Comparison of ENCODE assay signal across 14 cellular contexts in genomic region chr6:53058388-53058890, GRCh38. TPM values are rescaled to one million over a fixed set of nuclear protein-coding genes. Genes with fewer than 3 reads are reported as not detected.
DNase-seq lines count a peak whose midpoint lies in the region; TF ChIP-seq lines count a peak whose summit lies in the region.
"Had no signal": no experiment of that assay in that cellular context is flagged by ENCODE, and none has a peak within 500 bp of the region (broad histone marks: within the 10 kb centered on the region; RNA-seq: fewer than 3 reads in every experiment).

No MANE protein-coding gene starts in this region.

- no peaks in the 10 kb centered on the region for H3K27me3 Mint-ChIP-seq in CD8-positive, alpha-beta memory T cell
- H3K27me3 Mint-ChIP-seq in neural crest cell (ENCODE audit: low read depth): no peaks in the 10 kb centered on the region
- H3K27me3 Mint-ChIP-seq: B cell had no signal

- TF ChIP-seq CTCF in coronary artery (IDR thresholded peaks at IDR 0.05) (no peak), neural crest cell (conservative IDR thresholded peaks at IDR 0.05) (no peak)

- CTCF ChIA-PET in CD8-positive, alpha-beta memory T cell (lab: Charles Lee): no interaction called here

- H3K27ac ChIP-seq in BLaER1 treated with 17β-estradiol and CSF1 and Interleukin-3, amounts not matched to agents 10 nM and 100 nM: no peak overlapping the region
- no peak overlapping the region for H3K27ac ChIP-seq in CD8-positive, alpha-beta memory T cell (ENCODE audit: low read depth, low read length)
- H3K27ac ChIP-seq in coronary artery: no peak overlapping the region
- H3K27ac ChIP-seq in effector memory CD4-positive, alpha-beta T cell (ENCODE audit: insufficient read depth, low read length, poor library complexity, severe bottlenecking): no peak overlapping the region
- H3K27ac ChIP-seq: pancreas had no signal

- peak overlapping the region in 8 of 11 experiments; percentile 78 to 94 (median 87); a peak in 10 of 22 replicates for H3K4me2 ChIP-seq in BLaER1 treated with 17β-estradiol and CSF1 and Interleukin-3, amounts not matched to agents 10 nM and 100 nM

- peaks cover 0 to 39% (median 0%) of the 10 kb centered on the region in 11 experiments; a peak in 5 of 22 replicates for H3K27me3 ChIP-seq in BLaER1 treated with 17β-estradiol and CSF1 and Interleukin-3, amounts not matched to agents 10 nM and 100 nM
- no peaks in the 10 kb centered on the region for H3K27me3 ChIP-seq in CD8-positive, alpha-beta memory T cell (ENCODE audit: insufficient read depth, low read length, poor library complexity, severe bottlenecking)
- no peaks in the 10 kb centered on the region for H3K27me3 ChIP-seq in effector memory CD4-positive, alpha-beta T cell (replicated peaks; ENCODE audit: control insufficient read depth, insufficient read depth, low read length, poor library complexity, severe bottlenecking)
- H3K27me3 ChIP-seq: pancreas had no signal

- peaks cover 22 to 36% (median 31%) of the 10 kb centered on the region in 10 experiments for H3K4me1 ChIP-seq in BLaER1 treated with 17β-estradiol and CSF1 and Interleukin-3, amounts not matched to agents 10 nM and 100 nM
- H3K4me1 ChIP-seq in CD8-positive, alpha-beta memory T cell (ENCODE audit: insufficient read depth, low read length): peaks cover 41% of the 10 kb centered on the region
- H3K4me1 ChIP-seq in effector memory CD4-positive, alpha-beta T cell (ENCODE audit: control insufficient read depth, insufficient read depth, low read length, poor library complexity, severe bottlenecking): peaks cover 18% of the 10 kb centered on the region

- POLR2A ChIA-PET in CD8-positive, alpha-beta memory T cell (lab: Charles Lee): no interaction called here

- H3K27ac Mint-ChIP-seq in CD8-positive, alpha-beta memory T cell: peak overlapping the region in 4 of 8 donors; percentile 0 to 30 (median 7)
- no peak overlapping the region for H3K27ac Mint-ChIP-seq in neural crest cell (ENCODE audit: unreplicated experiment)
- H3K27ac Mint-ChIP-seq: B cell had no signal

- H3K4me1 Mint-ChIP-seq in CD8-positive, alpha-beta memory T cell: peaks cover 52 to 76% (median 62%) of the 10 kb centered on the region in 3 donors
- H3K4me1 Mint-ChIP-seq in neural crest cell: peaks cover 37% of the 10 kb centered on the region

- H4K20me1 ChIP-seq in BLaER1 treated with 17β-estradiol and CSF1 and Interleukin-3, amounts not matched to agents 10 nM and 100 nM: peaks cover 23 to 62% (median 55%) of the 10 kb centered on the region in 11 experiments; a peak in 16 of 22 replicates

- peaks cover 0 to 14% (median 7%) of the 10 kb centered on the region in 3 donors for H3K36me3 Mint-ChIP-seq in CD8-positive, alpha-beta memory T cell
- no peaks in the 10 kb centered on the region for H3K36me3 Mint-ChIP-seq in neural crest cell (ENCODE audit: low read depth)

- H3K4me3 Mint-ChIP-seq in CD8-positive, alpha-beta memory T cell: peak overlapping the region in 5 of 7 donors; percentile 1 to 93 (median 4)
- peak overlapping the region; percentile 17 for H3K4me3 Mint-ChIP-seq in neural crest cell

- no peak overlapping the region for H3K9ac ChIP-seq in BLaER1 treated with 17β-estradiol and CSF1 and Interleukin-3, amounts not matched to agents 10 nM and 100 nM

- no peak overlapping the region for H3K4me3 ChIP-seq in BLaER1 treated with 17β-estradiol and CSF1 and Interleukin-3, amounts not matched to agents 10 nM and 100 nM
- no peak overlapping the region for H3K4me3 ChIP-seq in CD8-positive, alpha-beta memory T cell (ENCODE audit: low read length)
- peak overlapping the region; percentile 20 for H3K4me3 ChIP-seq in coronary artery
- H3K4me3 ChIP-seq in effector memory CD4-positive, alpha-beta T cell (ENCODE audit: insufficient read depth, low read depth, low read length, poor library complexity, severe bottlenecking): no peak overlapping the region
- H3K4me3 ChIP-seq: pancreas had no signal

- H3K9me3 Mint-ChIP-seq in CD8-positive, alpha-beta memory T cell: no peaks in the 10 kb centered on the region
- H3K9me3 Mint-ChIP-seq in neural crest cell: no peaks in the 10 kb centered on the region

- H3K9me3 ChIP-seq in BLaER1 treated with 17β-estradiol and CSF1 and Interleukin-3, amounts not matched to agents 10 nM and 100 nM (replicated peaks in 1 of 11): no peaks in the 10 kb centered on the region
- H3K9me3 ChIP-seq in CD8-positive, alpha-beta memory T cell (ENCODE audit: low read length): no peaks in the 10 kb centered on the region
- H3K9me3 ChIP-seq in effector memory CD4-positive, alpha-beta T cell (ENCODE audit: control insufficient read depth, low read length): no peaks in the 10 kb centered on the region
- H3K9me3 ChIP-seq: pancreas had no signal

- peak in 1 of 5 donors; percentile 37 for DNase-seq in CD8-positive, alpha-beta memory T cell
- DNase-seq in coronary artery (ENCODE audit: low spot score) (no peak), neural crest cell (ENCODE audit: low read depth, low spot score) (no peak), NCI-H510A treated with DMSO at 0.1 percent for 48 hours (lab: John Stamatoyannopoulos, UW) (no peak), EL (no peak)
- DNase-seq in effector memory CD4-positive, alpha-beta T cell: no peak
- DNase-seq: activated CD4-positive, CD25-positive, alpha-beta regulatory T cell treated with anti-CD3 and anti-CD28 coated beads, Interleukin-2, amount 50 U/mL, for 72 hours; amniotic stem cell; DMS79 treated with DMSO at 0.1 percent for 48 hours; pancreas; stimulated activated CD4-positive, alpha-beta T cell treated with anti-CD3 and anti-CD28 coated beads, Interleukin-12 subunit alpha, Interleukin-12 subunit beta, amount 100 ng/mL, for 4 hours; T-helper 9 cell had no signal

- peaks cover 0 to 33% (median 27%) of the 10 kb centered on the region in 11 experiments; a peak in 14 of 22 replicates for H3K36me3 ChIP-seq in BLaER1 treated with 17β-estradiol and CSF1 and Interleukin-3, amounts not matched to agents 10 nM and 100 nM
- H3K36me3 ChIP-seq in CD8-positive, alpha-beta memory T cell (ENCODE audit: insufficient read depth, low read length): no peaks in the 10 kb centered on the region
- no peaks in the 10 kb centered on the region for H3K36me3 ChIP-seq in effector memory CD4-positive, alpha-beta T cell (ENCODE audit: control insufficient read depth, insufficient read depth, low read length)
- H3K36me3 ChIP-seq: pancreas had no signal

RNA-seq across cellular contexts. Expression of gene CILK1, which starts 3.2 kb away (rescaled TPM):
- total RNA-seq in CD8-positive, alpha-beta memory T cell: 1 to 10 TPM; 7.4 to 7.7 TPM
- polyA plus RNA-seq in CD8-positive, alpha-beta memory T cell: 5.5 TPM
- total RNA-seq in neural crest cell: 15.7 and 16.1 TPM in 2 replicates

RNA-seq across cellular contexts. Expression of gene FBXO9, which starts 6.8 kb away (rescaled TPM):
- total RNA-seq in CD8-positive, alpha-beta memory T cell: 10 to 100 TPM; 62.7 to 71.2 TPM
- 57.3 TPM for polyA plus RNA-seq in CD8-positive, alpha-beta memory T cell
- 48.3 and 62.4 TPM in 2 replicates for total RNA-seq in neural crest cell
